Comparison of ENCODE assay signal across 13 cellular contexts in genomic region chr9:20297646-20298084, GRCh38.
DNase-seq lines count a peak whose midpoint lies in the region; ATAC-seq lines count a peak whose summit lies in the region.
"Had no signal": no experiment of that assay in that cellular context is flagged by ENCODE, and none has a peak within 500 bp of the region (broad histone marks: within the 10 kb centered on the region; RNA-seq: fewer than 3 reads in every experiment).

No MANE protein-coding gene starts in this region.

- DNase-seq in Ammon's horn (ENCODE audit: low spot score) = peak; percentile 74
- DNase-seq in astrocyte of the hippocampus (ENCODE audit: low read depth, low spot score) = peak; percentile 58
- peak in 36 of 42 donors; percentile 5 to 77 (median 40) for DNase-seq in head of caudate nucleus
- peak in 8 of 10 donors; percentile 50 to 94 (median 68) for DNase-seq in posterior cingulate gyrus
- DNase-seq in NK-92 (lab: John Stamatoyannopoulos, UW; ENCODE audit: unreplicated experiment) = no peak
- DNase-seq in G401 (ENCODE audit: low spot score) = no peak
- DNase-seq: NCI-H1436 treated with DMSO at 0.1 percent for 48 hours, NCI-H526 treated with DMSO at 0.1 percent for 48 hours, pancreas had no signal

- intact Hi-C loops in head of caudate nucleus (cut with DNase I) (no loop called here), posterior cingulate gyrus (cut with DNase I) (no loop called here)

- ATAC-seq in HG03571 (IDR thresholded peaks at IDR 0.05; ENCODE audit: unreplicated experiment) = no peak
- ATAC-seq in HG02798 (IDR thresholded peaks at IDR 0.05; ENCODE audit: poor library complexity, unreplicated experiment) = no peak
- ATAC-seq: activated naive CD4-positive, alpha-beta T cell treated with anti-CD3 and anti-CD28 coated beads, Interleukin-2, amount 50 U/mL, for 72 hours; Right ventricle myocardium inferior had no signal

- in situ Hi-C loops in G401 (cut with HindIII; ENCODE audit: low sequenced_read_pairs) = no loop called here

Comparison
In these comparisons a context has a peak if more than half of its experiments do, and no peak if none do; other contexts are left out.
1. DNase-seq: peak in Ammon's horn (single experiment), astrocyte of the hippocampus (single experiment), head of caudate nucleus (36 of 42) and posterior cingulate gyrus (8 of 10); none in NK-92 (single experiment) and G401 (single experiment).